In the genomic region with DNA sequence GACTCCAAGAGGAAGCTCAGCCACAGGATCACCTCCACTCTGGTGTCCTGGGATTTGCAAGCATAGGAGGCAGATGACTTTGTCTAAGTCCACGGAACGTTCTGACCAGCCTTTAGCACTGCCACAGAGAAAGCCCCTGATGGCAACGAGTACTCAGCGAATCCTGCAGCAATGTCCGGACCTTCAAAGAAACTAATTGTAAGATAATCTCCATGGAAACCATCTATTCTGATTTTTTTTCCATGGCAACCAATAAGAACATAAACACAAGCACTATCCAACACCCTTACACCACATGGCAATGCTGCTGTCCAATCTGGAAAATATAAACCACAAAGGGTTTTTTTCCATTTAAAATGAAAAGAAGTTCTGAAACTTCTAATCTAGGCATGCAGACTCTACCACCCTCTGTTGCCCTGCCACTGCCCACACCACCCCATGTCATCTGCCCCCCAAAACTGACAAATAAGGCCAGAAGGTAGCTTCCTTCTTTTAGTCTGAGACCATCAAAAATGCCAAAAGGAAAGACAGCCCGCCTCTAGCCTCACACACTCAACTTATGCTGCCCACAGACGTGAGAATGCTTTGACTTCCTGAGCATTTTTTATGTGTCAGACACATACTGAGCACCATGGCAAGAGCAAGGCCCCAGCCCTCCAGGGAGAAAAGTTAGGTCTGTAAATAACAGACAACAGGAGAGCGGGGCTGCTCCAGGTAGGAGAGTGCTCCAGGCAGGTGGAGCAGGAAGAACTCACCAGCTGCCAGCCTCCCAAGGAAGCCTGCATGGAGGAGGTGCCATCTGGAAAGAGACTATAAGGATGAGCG, we compare ENCODE assay signal across 17 cellular contexts. TPM values are rescaled to one million over a fixed set of nuclear protein-coding genes. Genes with fewer than 3 reads are reported as not detected.
DNase-seq lines count a peak whose midpoint lies in the region; ATAC-seq and TF ChIP-seq lines count a peak whose summit lies in the region.
"Had no signal": no experiment of that assay in that cellular context is flagged by ENCODE, and none has a peak within 500 bp of the region (broad histone marks: within the 10 kb centered on the region; RNA-seq: fewer than 3 reads in every experiment).

No MANE protein-coding gene starts in this region.

- H3K4me1 ChIP-seq in fibroblast of lung (ENCODE audit: control insufficient read depth, extremely low read depth, insufficient read depth, low read length) = peaks cover 5% of the 10 kb centered on the region
- peaks cover 22% of the 10 kb centered on the region for H3K4me1 ChIP-seq in mesodermal cell (ENCODE audit: control insufficient read depth, insufficient read depth, low read length, poor library complexity, severe bottlenecking)
- H3K4me1 ChIP-seq in aorta (ENCODE audit: control insufficient read depth in 1 of 2, insufficient read depth in 2 of 2, low read length in 2 of 2) = no peaks in the 10 kb centered on the region
- no peaks in the 10 kb centered on the region for H3K4me1 ChIP-seq in GM23338 (ENCODE audit: insufficient read depth)
- H3K4me1 ChIP-seq: neural progenitor cell had no signal

- no peaks in the 10 kb centered on the region for H3K9me2 ChIP-seq in GM23338 (ENCODE audit: insufficient read depth)

- no peak overlapping the region for H3K9ac ChIP-seq in fibroblast of lung (ENCODE audit: insufficient read depth, low read length)
- H3K9ac ChIP-seq: neural progenitor cell had no signal

- H3K27me3 ChIP-seq in fibroblast of lung (ENCODE audit: control insufficient read depth, insufficient read depth, low read length) (no peaks in the 10 kb centered on the region), aorta (ENCODE audit: control insufficient read depth in 1 of 2, insufficient read depth in 2 of 2, low read length in 1 of 2) (no peaks in the 10 kb centered on the region), GM23338 (ENCODE audit: insufficient read depth) (no peaks in the 10 kb centered on the region)
- H3K27me3 ChIP-seq: ascending aorta, neural progenitor cell had no signal

- H4K20me1 ChIP-seq in fibroblast of lung (ENCODE audit: control insufficient read depth, extremely low read depth, insufficient read depth, low read length) (no peaks in the 10 kb centered on the region), GM23338 (replicated peaks; ENCODE audit: insufficient read depth) (no peaks in the 10 kb centered on the region)

- no peak overlapping the region for H3K4me3 Mint-ChIP-seq in GM23338
- H3K4me3 Mint-ChIP-seq: activated T-cell treated with anti-CD3 and anti-CD28 coated beads, Interleukin-2, amount 50 U/mL, for 72 hours; neural progenitor cell had no signal

- no peak overlapping the region for H3K27ac ChIP-seq in fibroblast of lung (ENCODE audit: insufficient read depth, low read length)
- peak overlapping the region; percentile 67 for H3K27ac ChIP-seq in mesodermal cell (ENCODE audit: low read depth, low read length, severe bottlenecking)
- no peak overlapping the region for H3K27ac ChIP-seq in aorta (ENCODE audit: low read depth in 1 of 2, low read length in 2 of 2)
- H3K27ac ChIP-seq in GM23338 (ENCODE audit: low read depth) = no peak overlapping the region
- H3K27ac ChIP-seq: ascending aorta, neural progenitor cell had no signal

- peak; percentile 32 for DNase-seq in Right ventricle myocardium superior
- no peak for DNase-seq in cardiac septum (ENCODE audit: low spot score)
- peak; percentile 55 to 60 for DNase-seq in fibroblast of lung (ENCODE audit: low read depth in 2 of 2)
- DNase-seq in aorta = peak; percentile 33 to 42
- no peak for DNase-seq in GM23338 (ENCODE audit: low spot score)
- DNase-seq in NCI-H1048 (lab: John Stamatoyannopoulos, UW) = no peak
- DNase-seq in iPS-NIHi11 (ENCODE audit: low spot score) = no peak
- DNase-seq: activated CD4-positive, alpha-beta T cell treated with anti-CD3 and anti-CD28 coated beads for 4 hours; activated T-cell treated with anti-CD3 and anti-CD28 coated beads, Interleukin-2, amount 50 U/mL, for 72 hours; KBM-7; left colon; NCI-H1694; NCI-H69; RPMI8226 had no signal

- peaks cover 23% of the 10 kb centered on the region for H3K36me3 Mint-ChIP-seq in GM23338 (ENCODE audit: low read depth)

- intact Hi-C loops in Right ventricle myocardium superior (cut with DNase I) = loop anchor here (5.0 kb wide), 1 partner anchor 37 kb away; no protein-coding TSS in a partner anchor
- intact Hi-C loops in cardiac septum (cut with DNase I) = no loop called here
- intact Hi-C loops in aorta (cut with DNase I) = no loop called here

- H3K4me3 ChIP-seq in fibroblast of lung (replicated peaks in 1 of 4; ENCODE audit: control extremely low read depth in 1 of 4, insufficient read depth in 1 of 4, low read depth in 3 of 4, low read length in 4 of 4) (no peak overlapping the region), mesodermal cell (ENCODE audit: extremely low read depth, insufficient read depth, low read length, poor library complexity, severe bottlenecking) (no peak overlapping the region), aorta (ENCODE audit: low read length in 2 of 2) (no peak overlapping the region), GM23338 (no peak overlapping the region)
- H3K4me3 ChIP-seq: ascending aorta, neural progenitor cell had no signal

- WGBS in mesodermal cell (ENCODE audit: insufficient coverage in 2 of 2), 2 experiments = 90 to 97% methylated on average over 7 to 9 of the region's 9 CpGs
- WGBS in aorta, 2 donors = 33 to 35% methylated on average over 9 of the region's 9 CpGs

- H3F3A ChIP-seq in GM23338 (replicated peaks; ENCODE audit: low read depth) = no peaks in the 10 kb centered on the region

- ATAC-seq in Right ventricle myocardium superior (ENCODE audit: poor library complexity) = peak; percentile 28
- no peak for ATAC-seq in aorta (ENCODE audit: low FRiP score)
- no peak for ATAC-seq in GM23338
- ATAC-seq: activated T-cell treated with anti-CD3 and anti-CD28 coated beads, Interleukin-2, amount 50 U/mL, for 72 hours; left colon had no signal

- H3K4me2 ChIP-seq in fibroblast of lung (ENCODE audit: extremely low read depth, insufficient read depth, low read length) = no peak overlapping the region
- no peak overlapping the region for H3K4me2 ChIP-seq in GM23338
- H3K4me2 ChIP-seq: neural progenitor cell had no signal

- no peaks in the 10 kb centered on the region; the same call in 2 of the 3 replicates for H3K4me1 Mint-ChIP-seq in GM23338
- H3K4me1 Mint-ChIP-seq: neural progenitor cell had no signal

- H3K36me3 ChIP-seq in fibroblast of lung (ENCODE audit: control insufficient read depth, insufficient read depth, low read length) (peaks cover 2% of the 10 kb centered on the region), mesodermal cell (ENCODE audit: control insufficient read depth, insufficient read depth, low read length) (peaks cover 43% of the 10 kb centered on the region), aorta (ENCODE audit: control insufficient read depth in 1 of 2, insufficient read depth in 2 of 2, low read length in 1 of 2) (no peaks in the 10 kb centered on the region), GM23338 (ENCODE audit: insufficient read depth) (no peaks in the 10 kb centered on the region; the same call in 1 of the 2 replicates)
- H3K36me3 ChIP-seq: ascending aorta, neural progenitor cell had no signal

- H3K27me3 Mint-ChIP-seq in GM23338 (ENCODE audit: insufficient read depth, low read depth, poor library complexity) = no peaks in the 10 kb centered on the region

- H3K9me3 ChIP-seq in fibroblast of lung (ENCODE audit: control insufficient read depth, insufficient read depth, low read depth, low read length) = no peaks in the 10 kb centered on the region
- no peaks in the 10 kb centered on the region for H3K9me3 ChIP-seq in mesodermal cell (ENCODE audit: control insufficient read depth, low read length)
- H3K9me3 ChIP-seq in aorta (ENCODE audit: control insufficient read depth, low read length) = no peaks in the 10 kb centered on the region
- H3K9me3 ChIP-seq: ascending aorta had no signal

- H3K79me2 ChIP-seq in fibroblast of lung (ENCODE audit: control insufficient read depth, insufficient read depth, low read length) (no peaks in the 10 kb centered on the region), GM23338 (replicated peaks; ENCODE audit: insufficient read depth) (no peaks in the 10 kb centered on the region)

- TF ChIP-seq CTCF in fibroblast of lung (conservative IDR thresholded peaks at IDR 0.05 in 1 of 2, IDR thresholded peaks at IDR 0.05 in 1 of 2; ENCODE audit: low read depth in 1 of 2, low read length in 2 of 2) = no peak
- no peak for TF ChIP-seq CTCF in GM23338 (conservative IDR thresholded peaks at IDR 0.05; ENCODE audit: low read depth in 2 of 2)

- no peaks in the 10 kb centered on the region for H3K9me3 Mint-ChIP-seq in GM23338
- H3K9me3 Mint-ChIP-seq: activated T-cell treated with anti-CD3 and anti-CD28 coated beads, Interleukin-2, amount 50 U/mL, for 72 hours; neural progenitor cell had no signal

- H2AFZ ChIP-seq in fibroblast of lung (ENCODE audit: low read length) = no peak overlapping the region
- H2AFZ ChIP-seq in GM23338 = no peak overlapping the region
- H2AFZ ChIP-seq: neural progenitor cell had no signal

- no peak overlapping the region for H3K27ac Mint-ChIP-seq in GM23338

RNA-seq across cellular contexts. Expression of a gene that starts 44.5 kb away (rescaled TPM):
- total RNA-seq in Right ventricle myocardium superior = 1.5 TPM
- 1.5 TPM for total RNA-seq in cardiac septum
- 3.1 and 17.7 TPM in 2 replicates for total RNA-seq in fibroblast of lung
- 3.8 and 13.1 TPM in 2 replicates for polyA plus RNA-seq in fibroblast of lung
- polyA plus RNA-seq in fibroblast of lung (2012) = 5.1 and 18.7 TPM in 2 replicates
- 19.8 and 50.4 TPM in 2 replicates for polyA minus RNA-seq in fibroblast of lung (ENCODE audit: low replicate concordance)
- polyA plus RNA-seq in mesodermal cell (2013, experiment 1 of 2) = 15.7 TPM
- 14.9 TPM for polyA plus RNA-seq in mesodermal cell (2013, experiment 2 of 2)
- total RNA-seq in aorta = 1 to 10 TPM in 1 of 2 donors, under 1 TPM in 1; 0.91 to 2.1 TPM
- polyA plus RNA-seq in aorta = 1 to 10 TPM in 1 of 2 donors, under 1 TPM in 1; 0.38 to 1.6 TPM
- total RNA-seq in GM23338 (2014; rRNA removed; shearing (Covaris generic)) = 26.7 and 33.0 TPM in 2 replicates
- 18.4 and 19.1 TPM in 2 replicates for polyA plus RNA-seq in GM23338 (2016; fragmentation: Nextera tagmentation; extraction: Ambion mirVana)
- total RNA-seq: ascending aorta had no signal

RNA-seq across cellular contexts. Expression of a gene that starts 53.4 kb away (rescaled TPM):
- total RNA-seq in Right ventricle myocardium superior (23.2 TPM), cardiac septum (21.2 TPM), fibroblast of lung (5.4 and 5.6 TPM in 2 replicates), aorta (10 to 100 TPM; 36.8 to 54.1 TPM)
- polyA plus RNA-seq in fibroblast of lung (23.7 and 26.5 TPM in 2 replicates), aorta (10 to 100 TPM in 1 of 2 donors, 1 to 10 TPM in 1; 8.8 to 14.4 TPM), GM23338 (2016; fragmentation: Nextera tagmentation; extraction: Ambion mirVana) (5.6 and 5.9 TPM in 2 replicates)
- 15.2 and 16.3 TPM in 2 replicates for polyA plus RNA-seq in fibroblast of lung (2012)
- polyA minus RNA-seq in fibroblast of lung (ENCODE audit: low replicate concordance) = 58.6 and 71.0 TPM in 2 replicates
- polyA plus RNA-seq in mesodermal cell (2013, experiment 1 of 2) = 23.1 TPM
- polyA plus RNA-seq in mesodermal cell (2013, experiment 2 of 2) = 19.8 TPM
- total RNA-seq in GM23338 (2014; rRNA removed; shearing (Covaris generic)) = 14.7 and 15.8 TPM in 2 replicates

Comparison
In these comparisons a context has a peak if more than half of its experiments do, and no peak if none do; other contexts are left out.
1. DNase-seq: peak in Right ventricle myocardium superior (single experiment), fibroblast of lung (2 of 2) and aorta (2 of 2); none in cardiac septum (single experiment), GM23338 (single experiment), NCI-H1048 (single experiment) and iPS-NIHi11 (single experiment).